In genomic region chr10:100791254-100792058, GRCh38 we compare ENCODE assay signal across 17 cellular contexts. TPM values are rescaled to one million over a fixed set of nuclear protein-coding genes. Genes with fewer than 3 reads are reported as not detected.
"Had no signal": no experiment of that assay in that cellular context is flagged by ENCODE, and none has a peak within 500 bp of the region (broad histone marks: within the 10 kb centered on the region; RNA-seq: fewer than 3 reads in every experiment).

No MANE protein-coding gene starts in this region.

- H3K9me3 ChIP-seq: tibial nerve had no signal

- H3K36me3 ChIP-seq: brain microvascular endothelial cell, tibial nerve had no signal

- H3K4me1 ChIP-seq: tibial nerve had no signal

- DNase-seq: activated CD4-positive, alpha-beta T cell treated with anti-CD3 and anti-CD28 coated beads, Interleukin-2, amount 50 U/mL, for 4 hours; activated effector memory CD4-positive, alpha-beta T cell treated with Interleukin-2 at 50 U/mL for 16 hours; activated T-cell treated with anti-CD3 and anti-CD28 coated beads, Interleukin-2, amount 50 U/mL, for 1 hour; amniotic stem cell; brain microvascular endothelial cell; foreskin fibroblast; glutamatergic neuron; immature natural killer cell; stimulated activated CD4-positive, alpha-beta T cell treated with anti-CD3 and anti-CD28 coated beads, Interleukin-15, amount 100 ng/mL, for 24 hours; stimulated activated CD4-positive, alpha-beta T cell treated with anti-CD3 and anti-CD28 coated beads, Interleukin-4, amount 100 ng/mL, for 24 hours; stimulated activated naive CD8-positive, alpha-beta T cell treated with anti-CD3 and anti-CD28 coated beads, Interleukin-15, amount 100 ng/mL, for 72 hours had no signal

- H3K27ac ChIP-seq: brain microvascular endothelial cell, dorsolateral prefrontal cortex, tibial nerve had no signal

- H3K4me3 ChIP-seq: dorsolateral prefrontal cortex, tibial nerve had no signal

- ATAC-seq: activated CD4-positive, CD25-positive, alpha-beta regulatory T cell treated with anti-CD3 and anti-CD28 coated beads, Interleukin-2, amount 50 U/mL, for 24 hours; activated naive CD4-positive, alpha-beta T cell treated with anti-CD3 and anti-CD28 coated beads, Interleukin-2, amount 50 U/mL, for 72 hours; stimulated activated naive CD8-positive, alpha-beta T cell treated with anti-CD3 and anti-CD28 coated beads, Interleukin-15, amount 100 ng/mL, for 72 hours had no signal

RNA-seq across cellular contexts. Expression of gene PAX2, which starts 46.1 kb away (rescaled TPM):
- total RNA-seq: activated naive CD4-positive, alpha-beta T cell treated with anti-CD3 and anti-CD28 coated beads, Interleukin-2, amount 50 U/mL, for 72 hours; natural killer cell treated with Interleukin-12 subunit alpha and Interleukin-12 subunit beta and Interleukin-15 and Interleukin-18, amount 100 ng/mL, for 72 hours; osteoblast; tibial nerve had no signal
